ENCODE assay signal across 19 cellular contexts in the genomic region with DNA sequence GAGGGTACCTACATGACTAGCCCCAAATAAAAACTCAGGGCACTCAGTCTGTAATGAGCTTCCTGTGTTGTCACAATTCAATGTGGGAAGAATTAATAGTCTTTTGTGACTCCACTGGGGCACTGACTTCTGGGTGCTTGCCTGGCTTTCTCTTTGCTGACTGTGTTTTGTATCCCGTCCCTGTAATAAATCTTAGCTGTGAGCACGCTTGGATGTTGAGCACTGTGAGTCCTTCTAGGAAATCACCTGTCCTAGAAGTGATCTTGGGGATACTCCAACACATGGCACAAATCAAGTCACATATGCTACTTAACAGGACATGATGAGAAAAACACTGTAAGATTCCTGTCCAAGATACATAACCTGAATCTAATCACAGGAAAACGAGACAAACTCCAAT.
"Had no signal": no experiment of that assay in that cellular context is flagged by ENCODE, and none has a peak within 500 bp of the region (broad histone marks: within the 10 kb centered on the region; RNA-seq: fewer than 3 reads in every experiment).

No MANE protein-coding gene starts in this region.

- H3K4me2 ChIP-seq: neural progenitor cell, smooth muscle cell had no signal

- H3K36me3 ChIP-seq: colonic mucosa, neural progenitor cell had no signal

- H3K4me3 Mint-ChIP-seq: memory B cell, mesothelial cell of epicardium, natural killer cell, neural progenitor cell, type B pancreatic cell had no signal

- H3K9me3 ChIP-seq: colonic mucosa, heart right ventricle, suprapubic skin, thyroid gland had no signal

- H3K4me1 ChIP-seq: colonic mucosa, heart right ventricle, neural progenitor cell, parathyroid adenoma, suprapubic skin, thyroid gland had no signal

- H3K4me1 Mint-ChIP-seq: neural progenitor cell had no signal

- H3K36me3 Mint-ChIP-seq: natural killer cell had no signal

- H3K4me3 ChIP-seq: colonic mucosa, heart right ventricle, neural progenitor cell, smooth muscle cell, suprapubic skin, thyroid gland had no signal

- H2AFZ ChIP-seq: neural progenitor cell, parathyroid adenoma had no signal

- DNase-seq: colonic mucosa; dermis blood vessel endothelial cell; erythroblast; foreskin melanocyte; heart right ventricle; hypothalamus; kidney glomerular epithelial cell; natural killer cell; occipital lobe; stimulated activated CD4-positive, alpha-beta T cell treated with anti-CD3 and anti-CD28 coated beads, Interleukin-2, amount 100 ng/mL, for 48 hours; stimulated activated naive CD8-positive, alpha-beta T cell treated with anti-CD3 and anti-CD28 coated beads, Interleukin-15, Interleukin-2, amounts not matched to agents 100 U/mL and 50 U/mL, for 24 hours; thyroid gland had no signal

- H3K27me3 ChIP-seq: colonic mucosa, heart right ventricle, neural progenitor cell, suprapubic skin, thyroid gland had no signal

- ATAC-seq: heart right ventricle; natural killer cell; stimulated activated naive CD8-positive, alpha-beta T cell treated with anti-CD3 and anti-CD28 coated beads, Interleukin-15, Interleukin-2, amounts not matched to agents 100 U/mL and 50 U/mL, for 24 hours had no signal

- H3K79me2 ChIP-seq: parathyroid adenoma had no signal

- H3K27ac ChIP-seq: colonic mucosa, heart right ventricle, neural progenitor cell, parathyroid adenoma, suprapubic skin, thyroid gland had no signal

- H3K27ac Mint-ChIP-seq: memory B cell, mesothelial cell of epicardium, natural killer cell, neural progenitor cell, type B pancreatic cell had no signal

- H3K27me3 Mint-ChIP-seq: memory B cell, type B pancreatic cell had no signal

- H3K9me3 Mint-ChIP-seq: memory B cell, natural killer cell, neural progenitor cell, type B pancreatic cell had no signal

- H3K9ac ChIP-seq: neural progenitor cell, parathyroid adenoma had no signal
